In genomic region chr10:69731184-69731583, GRCh38 we compare ENCODE assay signal across 13 cellular contexts.
DNase-seq lines count a peak whose midpoint lies in the region; ATAC-seq, FAIRE-seq and TF ChIP-seq lines count a peak whose summit lies in the region.
"Had no signal": no experiment of that assay in that cellular context is flagged by ENCODE, and none has a peak within 500 bp of the region (broad histone marks: within the 10 kb centered on the region; RNA-seq: fewer than 3 reads in every experiment).

No MANE protein-coding gene starts in this region.

- H3K4me2 ChIP-seq in A549 = peak overlapping the region; percentile 23; the same call in 2 of the 3 replicates

- ATAC-seq in A549 = peak in 1 of 2 experiments; percentile 49; a peak in 3 of 6 replicates

- H3K4me1 ChIP-seq in A549 (peaks cover 32% of the 10 kb centered on the region), stomach (peaks cover 6 to 56% (median 26%) of the 10 kb centered on the region in 4 donors)

- H3K9me3 ChIP-seq in A549 (no peaks in the 10 kb centered on the region), stomach (no peaks in the 10 kb centered on the region)

- 26% methylated on average over 3 of the region's 3 CpGs for WGBS in A549 (ENCODE audit: missing lambda C conversion rate)
- 21 to 47% (median 35%) methylated on average over 3 of the region's 3 CpGs for WGBS in stomach, 5 donors

- in situ Hi-C loops in astrocyte of the spinal cord (cut with HindIII; ENCODE audit: low sequenced_read_pairs) = no loop called here

- POLR2A ChIA-PET in A549 (lab: Yijun Ruan, JAX) = interaction anchor here (0.6 kb wide), 1 partner anchor 74 kb away, joined by 3 read pairs; no protein-coding TSS in a partner anchor

- TF ChIP-seq POLR2A in A549 (IDR thresholded peaks at IDR 0.05; ENCODE audit: low read length) = no peak
- TF ChIP-seq POLR2A in H54 (IDR thresholded peaks at IDR 0.05; ENCODE audit: low read depth, low read length) = no peak
- TF ChIP-seq POLR2A in stomach (IDR thresholded peaks at IDR 0.05) = no peak

- no peaks in the 10 kb centered on the region for H3K36me3 ChIP-seq in stomach

- CTCF ChIA-PET in A549 (lab: Yijun Ruan, JAX) = interaction anchor here (1.2 to 5.2 kb wide), 5 partner anchors 12 to 86 kb away, joined by 3 to 43 read pairs (median 4); no protein-coding TSS in a partner anchor

- FAIRE-seq in A549 (lab: Jason Lieb, UNC) (no peak), H54 (lab: Jason Lieb, UNC) (no peak), HTR-8/SVneo (lab: Jason Lieb, UNC) (no peak)

- TF ChIP-seq EP300 in A549 (IDR thresholded peaks at IDR 0.05) (no peak), stomach (IDR thresholded peaks at IDR 0.05) (no peak)

- intact Hi-C loops in stomach (cut with DNase I; ENCODE audit: low total_unique reads) = no loop called here

- no peak for TF ChIP-seq RAD21 in A549 (conservative IDR thresholded peaks at IDR 0.05 in 1 of 2, IDR thresholded peaks at IDR 0.05 in 1 of 2)

- H3K27ac ChIP-seq in A549 = peak overlapping the region in 1 of 2 experiments; percentile 43; a peak in 1 of 6 replicates
- peak overlapping the region; percentile 53 for H3K27ac ChIP-seq in layer of hippocampus (ENCODE audit: low read depth, low read length)
- peak overlapping the region in 2 of 5 donors; percentile 20 to 27 for H3K27ac ChIP-seq in stomach

- no peak overlapping the region for H3K4me3 ChIP-seq in A549
- H3K4me3 ChIP-seq in astrocyte of the spinal cord (ENCODE audit: low read depth, low read length) = no peak overlapping the region
- H3K4me3 ChIP-seq in stomach = no peak overlapping the region

- H3K27me3 ChIP-seq in layer of hippocampus (ENCODE audit: control insufficient read depth, insufficient read depth, low read length) (no peaks in the 10 kb centered on the region), stomach (no peaks in the 10 kb centered on the region)

- TF ChIP-seq CTCF in A549 (IDR thresholded peaks at IDR 0.05) (no peak), astrocyte of the spinal cord (IDR thresholded peaks at IDR 0.05; ENCODE audit: low read depth, low read length) (no peak), stomach (IDR thresholded peaks at IDR 0.05) (no peak)

- DNase-seq in A549 (ENCODE audit: low read depth in 1 of 2, low spot score in 1 of 2) (peak in 1 of 2 experiments; percentile 18), H54 (ENCODE audit: insufficient read length, low spot score) (peak; percentile 41), astrocyte of the spinal cord (ENCODE audit: low read depth, low spot score) (peak; percentile 90), HTR-8/SVneo (ENCODE audit: insufficient read length, low spot score) (no peak), stomach (no peak), HT-29 (ENCODE audit: low spot score) (no peak), NOMO-1 treated with DMSO at 0.1 percent for 48 hours (lab: John Stamatoyannopoulos, UW; ENCODE audit: unreplicated experiment) (no peak)
- DNase-seq: activated T-cell treated with anti-CD3 and anti-CD28 coated beads, Interleukin-2, amount 50 U/mL, for 1 hour; GDM1; islet precursor cell; NCI-H446 treated with DMSO at 0.1 percent for 48 hours; nephron progenitor cell had no signal

TF ChIP-seq in A549, 52 proteins besides CTCF, POLR2A, EP300 and RAD21:
- TF ChIP-seq, protein P1, sequence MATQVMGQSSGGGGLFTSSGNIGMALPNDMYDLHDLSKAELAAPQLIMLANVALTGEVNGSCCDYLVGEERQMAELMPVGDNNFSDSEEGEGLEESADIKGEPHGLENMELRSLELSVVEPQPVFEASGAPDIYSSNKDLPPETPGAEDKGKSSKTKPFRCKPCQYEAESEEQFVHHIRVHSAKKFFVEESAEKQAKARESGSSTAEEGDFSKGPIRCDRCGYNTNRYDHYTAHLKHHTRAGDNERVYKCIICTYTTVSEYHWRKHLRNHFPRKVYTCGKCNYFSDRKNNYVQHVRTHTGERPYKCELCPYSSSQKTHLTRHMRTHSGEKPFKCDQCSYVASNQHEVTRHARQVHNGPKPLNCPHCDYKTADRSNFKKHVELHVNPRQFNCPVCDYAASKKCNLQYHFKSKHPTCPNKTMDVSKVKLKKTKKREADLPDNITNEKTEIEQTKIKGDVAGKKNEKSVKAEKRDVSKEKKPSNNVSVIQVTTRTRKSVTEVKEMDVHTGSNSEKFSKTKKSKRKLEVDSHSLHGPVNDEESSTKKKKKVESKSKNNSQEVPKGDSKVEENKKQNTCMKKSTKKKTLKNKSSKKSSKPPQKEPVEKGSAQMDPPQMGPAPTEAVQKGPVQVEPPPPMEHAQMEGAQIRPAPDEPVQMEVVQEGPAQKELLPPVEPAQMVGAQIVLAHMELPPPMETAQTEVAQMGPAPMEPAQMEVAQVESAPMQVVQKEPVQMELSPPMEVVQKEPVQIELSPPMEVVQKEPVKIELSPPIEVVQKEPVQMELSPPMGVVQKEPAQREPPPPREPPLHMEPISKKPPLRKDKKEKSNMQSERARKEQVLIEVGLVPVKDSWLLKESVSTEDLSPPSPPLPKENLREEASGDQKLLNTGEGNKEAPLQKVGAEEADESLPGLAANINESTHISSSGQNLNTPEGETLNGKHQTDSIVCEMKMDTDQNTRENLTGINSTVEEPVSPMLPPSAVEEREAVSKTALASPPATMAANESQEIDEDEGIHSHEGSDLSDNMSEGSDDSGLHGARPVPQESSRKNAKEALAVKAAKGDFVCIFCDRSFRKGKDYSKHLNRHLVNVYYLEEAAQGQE (IDR thresholded peaks at IDR 0.05) = no peak
- no peak for TF ChIP-seq PHF8 (IDR thresholded peaks at IDR 0.05; ENCODE audit: borderline replicate concordance, low read depth)

Comparison
In these comparisons a context has a peak if more than half of its experiments do, and no peak if none do; other contexts are left out.
1. DNase-seq: peak in H54 (single experiment) and astrocyte of the spinal cord (single experiment); none in HTR-8/SVneo (single experiment), stomach (single experiment), HT-29 (single experiment) and NOMO-1 treated with DMSO at 0.1 percent for 48 hours (single experiment).